ENCODE assay signal across 32 cellular contexts in genomic region chr10:132341017-132341416, GRCh38.
"Had no signal": no experiment of that assay in that cellular context is flagged by ENCODE, and none has a peak within 500 bp of the region (broad histone marks: within the 10 kb centered on the region; RNA-seq: fewer than 3 reads in every experiment).

No MANE protein-coding gene starts in this region.

- H3K27ac Mint-ChIP-seq: activated B cell treated with CpG ODN at 0.5 μM for 24 hours; activated CD4-positive, alpha-beta memory T cell treated with anti-CD3 and anti-CD28 coated beads, Interleukin-2, amount 10 ng/mL, durations not matched to agents 7 days and 5 days; activated CD8-positive, alpha-beta memory T cell treated with anti-CD3 and anti-CD28 coated beads, Interleukin-2, amount 10 ng/mL, durations not matched to agents 7 days and 5 days; activated naive CD4-positive, alpha-beta T cell treated with anti-CD3 and anti-CD28 coated beads, Interleukin-2, amount 10 ng/mL, durations not matched to agents 7 days and 5 days; activated naive CD8-positive, alpha-beta T cell; activated naive CD8-positive, alpha-beta T cell treated with anti-CD3 and anti-CD28 coated beads, Interleukin-2, amount 50 U/mL, for 24 hours; brain had no signal

- H3K4me3 Mint-ChIP-seq: activated B cell treated with CpG ODN at 0.5 μM for 24 hours; activated CD4-positive, alpha-beta memory T cell treated with anti-CD3 and anti-CD28 coated beads, Interleukin-2, amount 10 ng/mL, durations not matched to agents 7 days and 5 days; activated CD8-positive, alpha-beta memory T cell treated with anti-CD3 and anti-CD28 coated beads, Interleukin-2, amount 10 ng/mL, durations not matched to agents 7 days and 5 days; activated naive CD4-positive, alpha-beta T cell treated with anti-CD3 and anti-CD28 coated beads, Interleukin-2, amount 10 ng/mL, durations not matched to agents 7 days and 5 days; activated naive CD8-positive, alpha-beta T cell; activated naive CD8-positive, alpha-beta T cell treated with anti-CD3 and anti-CD28 coated beads, Interleukin-2, amount 50 U/mL, for 24 hours; brain had no signal

- DNase-seq: activated B cell treated with CpG ODN at 0.5 μM for 24 hours; activated CD4-positive, alpha-beta memory T cell treated with anti-CD3 and anti-CD28 coated beads, Interleukin-2, amount 10 ng/mL, durations not matched to agents 7 days and 5 days; activated CD4-positive, alpha-beta T cell treated with anti-CD3 and anti-CD28 coated beads for 4 hours; activated CD4-positive, CD25-positive, alpha-beta regulatory T cell treated with anti-CD3 and anti-CD28 coated beads, Interleukin-2, amount 50 U/mL, for 72 hours; activated CD8-positive, alpha-beta memory T cell treated with anti-CD3 and anti-CD28 coated beads for 24 hours; activated CD8-positive, alpha-beta memory T cell treated with anti-CD3 and anti-CD28 coated beads, Interleukin-2, amount 10 ng/mL, durations not matched to agents 7 days and 5 days; activated CD8-positive, alpha-beta memory T cell treated with anti-CD3 and anti-CD28 coated beads, Interleukin-2, amount 50 U/mL, for 48 hours; activated effector memory CD4-positive, alpha-beta T cell treated with Interleukin-2 at 50 U/mL for 16 hours; activated naive CD4-positive, alpha-beta T cell treated with anti-CD3 and anti-CD28 coated beads, Interleukin-2, amount 10 ng/mL, durations not matched to agents 7 days and 5 days; activated naive CD8-positive, alpha-beta T cell treated with anti-CD3 and anti-CD28 coated beads, Interleukin-2, amount 50 U/mL, for 24 hours; activated T-cell treated with anti-CD3 and anti-CD28 coated beads, Interleukin-2, amount 50 U/mL, for 48 hours; anterior cingulate cortex; caudate nucleus; cerebellar nuclear complex; NCI-H1092; NCI-H1436 treated with DMSO at 0.1 percent for 48 hours; NCI-H1694 treated with DMSO at 0.1 percent for 48 hours; NCI-H2029; NCI-H2107; NCI-H2171; NCI-H510A; NCI-H526; NCI-H748 treated with DMSO at 0.1 percent for 48 hours; OCI-M1; Right ventricle myocardium superior; SW 1271; T-helper 1 cell; T-helper 2 cell; T-helper 9 cell had no signal

- H3K27me3 Mint-ChIP-seq: activated B cell treated with CpG ODN at 0.5 μM for 24 hours; activated CD4-positive, alpha-beta memory T cell treated with anti-CD3 and anti-CD28 coated beads, Interleukin-2, amount 10 ng/mL, durations not matched to agents 7 days and 5 days; activated CD8-positive, alpha-beta memory T cell treated with anti-CD3 and anti-CD28 coated beads, Interleukin-2, amount 10 ng/mL, durations not matched to agents 7 days and 5 days; activated naive CD4-positive, alpha-beta T cell treated with anti-CD3 and anti-CD28 coated beads, Interleukin-2, amount 10 ng/mL, durations not matched to agents 7 days and 5 days; activated naive CD8-positive, alpha-beta T cell; activated naive CD8-positive, alpha-beta T cell treated with anti-CD3 and anti-CD28 coated beads, Interleukin-2, amount 50 U/mL, for 24 hours; brain had no signal

- H3K9me3 Mint-ChIP-seq: activated CD4-positive, alpha-beta memory T cell treated with anti-CD3 and anti-CD28 coated beads, Interleukin-2, amount 10 ng/mL, durations not matched to agents 7 days and 5 days; activated naive CD4-positive, alpha-beta T cell treated with anti-CD3 and anti-CD28 coated beads, Interleukin-2, amount 10 ng/mL, durations not matched to agents 7 days and 5 days; activated naive CD8-positive, alpha-beta T cell treated with anti-CD3 and anti-CD28 coated beads, Interleukin-2, amount 50 U/mL, for 24 hours had no signal

- ATAC-seq: activated CD8-positive, alpha-beta memory T cell treated with anti-CD3 and anti-CD28 coated beads, Interleukin-2, amount 10 ng/mL, durations not matched to agents 7 days and 5 days; activated naive CD8-positive, alpha-beta T cell treated with anti-CD3 and anti-CD28 coated beads, Interleukin-2, amount 50 U/mL, for 24 hours had no signal

- H3K27ac ChIP-seq: VCaP had no signal
